7 cellular contexts compared by ENCODE assay signal in genomic region chr1:12177999-12178441, GRCh38. TPM values are rescaled to one million over a fixed set of nuclear protein-coding genes. Genes with fewer than 3 reads are reported as not detected.
DNase-seq lines count a peak whose midpoint lies in the region; ATAC-seq and TF ChIP-seq lines count a peak whose summit lies in the region.

No MANE protein-coding gene starts in this region.

- DNase-seq in HT1080 (ENCODE audit: low read depth) (peak; percentile 71), T1000 (lab: John Stamatoyannopoulos, UW) (peak; percentile 74), astrocyte of the hippocampus (ENCODE audit: low read depth, low spot score) (peak; percentile 77), lung (ENCODE audit: low spot score) (peak; percentile 65)
- DNase-seq in stimulated activated CD8-positive, alpha-beta memory T cell treated with anti-CD3 and anti-CD28 coated beads, Interleukin-4, amount 100 ng/mL, for 1 hour (ENCODE audit: low read depth in 2 of 2, low spot score in 1 of 2), result peak; percentile 94 to 97

- peak overlapping the region in 1 of 2 donors; percentile 89 for H3K27ac ChIP-seq in lung (ENCODE audit: low read depth in 1 of 2, low read length in 1 of 2)

- ATAC-seq in lung (ENCODE audit: insufficient read depth, low FRiP score), result no peak
- no peak for ATAC-seq in HG02938 (IDR thresholded peaks at IDR 0.05; ENCODE audit: unreplicated experiment)
- ATAC-seq in HG02840 (IDR thresholded peaks at IDR 0.05; ENCODE audit: low FRiP score, unreplicated experiment), result no peak

- H3K9me3 ChIP-seq in lung (ENCODE audit: control insufficient read depth in 2 of 2, insufficient read depth in 1 of 2, low read length in 1 of 2), result no peaks in the 10 kb centered on the region

- no peaks in the 10 kb centered on the region for H3K27me3 ChIP-seq in lung (ENCODE audit: control insufficient read depth, insufficient read depth)

- H3K4me3 ChIP-seq in lung, result no peak overlapping the region

- 30 to 31% methylated on average over 14 of the region's 14 CpGs for WGBS in lung, 2 donors

- H3K36me3 ChIP-seq in lung (ENCODE audit: control insufficient read depth in 2 of 2, insufficient read depth in 2 of 2, low read length in 2 of 2), result no peaks in the 10 kb centered on the region

- H3K4me1 ChIP-seq in lung (ENCODE audit: control insufficient read depth in 2 of 2, insufficient read depth in 2 of 2, low read length in 2 of 2), result peaks cover 4 to 59% of the 10 kb centered on the region in 2 donors

- TF ChIP-seq CTCF in lung (IDR thresholded peaks at IDR 0.05; ENCODE audit: control extremely low read depth, extremely low read depth), result no peak

RNA-seq across cellular contexts. Expression of gene TNFRSF1B, which starts 11.2 kb away (rescaled TPM):
- 0.16 and 0.17 TPM in 2 replicates for total RNA-seq in HT1080 (2014; rRNA removed; shearing (Covaris generic))
- 0.51 and 1.2 TPM in 2 replicates for polyA plus RNA-seq in HT1080 (2015; cell fraction: cytosol; rRNA removed)
- polyA plus RNA-seq in HT1080 (2015; cell fraction: nucleus; rRNA removed), result 0.18 and 0.33 TPM in 2 replicates
- 10 to 100 TPM; 52.0 to 79.0 TPM for total RNA-seq in lung
- polyA plus RNA-seq in lung, result 100 to 1,000 TPM in 1 of 2 donors, 10 to 100 TPM in 1; 15.4 to 246 TPM

RNA-seq across cellular contexts. Expression of gene VPS13D, which starts 51.8 kb away (rescaled TPM):
- 11.1 and 12.7 TPM in 2 replicates for total RNA-seq in HT1080 (2014; rRNA removed; shearing (Covaris generic))
- 5.2 and 6.8 TPM in 2 replicates for polyA plus RNA-seq in HT1080 (2015; cell fraction: cytosol; rRNA removed)
- polyA plus RNA-seq in HT1080 (2015; cell fraction: nucleus; rRNA removed), result 20.1 and 28.2 TPM in 2 replicates
- total RNA-seq in lung, result 10 to 100 TPM; 55.3 to 76.0 TPM
- polyA plus RNA-seq in lung, result 10 to 100 TPM; 18.4 to 19.7 TPM

Comparison
In these comparisons a context has a peak if more than half of its experiments do, and no peak if none do; other contexts are left out.
1. RNA of gene TNFRSF1B, which starts 11.2 kb away (total RNA-seq): 52.0 to 79.0 TPM in lung; 0.16 to 0.17 TPM in HT1080; every median in the first group is over 10 times any median in the second.
2. Peak in every context shown above with its lines, with median percentiles within 50 percentile points of each other: DNase-seq.